ENCODE assay signal across 3 cellular contexts in genomic region chr5:150311015-150311692, GRCh38.
TF ChIP-seq lines count a peak whose summit lies in the region.

No MANE protein-coding gene starts in this region.

TF ChIP-seq in HepG2, 621 proteins besides CTCF, POLR2A, EP300 and RAD21 (continues in another document):
- TF ChIP-seq, protein P1, sequence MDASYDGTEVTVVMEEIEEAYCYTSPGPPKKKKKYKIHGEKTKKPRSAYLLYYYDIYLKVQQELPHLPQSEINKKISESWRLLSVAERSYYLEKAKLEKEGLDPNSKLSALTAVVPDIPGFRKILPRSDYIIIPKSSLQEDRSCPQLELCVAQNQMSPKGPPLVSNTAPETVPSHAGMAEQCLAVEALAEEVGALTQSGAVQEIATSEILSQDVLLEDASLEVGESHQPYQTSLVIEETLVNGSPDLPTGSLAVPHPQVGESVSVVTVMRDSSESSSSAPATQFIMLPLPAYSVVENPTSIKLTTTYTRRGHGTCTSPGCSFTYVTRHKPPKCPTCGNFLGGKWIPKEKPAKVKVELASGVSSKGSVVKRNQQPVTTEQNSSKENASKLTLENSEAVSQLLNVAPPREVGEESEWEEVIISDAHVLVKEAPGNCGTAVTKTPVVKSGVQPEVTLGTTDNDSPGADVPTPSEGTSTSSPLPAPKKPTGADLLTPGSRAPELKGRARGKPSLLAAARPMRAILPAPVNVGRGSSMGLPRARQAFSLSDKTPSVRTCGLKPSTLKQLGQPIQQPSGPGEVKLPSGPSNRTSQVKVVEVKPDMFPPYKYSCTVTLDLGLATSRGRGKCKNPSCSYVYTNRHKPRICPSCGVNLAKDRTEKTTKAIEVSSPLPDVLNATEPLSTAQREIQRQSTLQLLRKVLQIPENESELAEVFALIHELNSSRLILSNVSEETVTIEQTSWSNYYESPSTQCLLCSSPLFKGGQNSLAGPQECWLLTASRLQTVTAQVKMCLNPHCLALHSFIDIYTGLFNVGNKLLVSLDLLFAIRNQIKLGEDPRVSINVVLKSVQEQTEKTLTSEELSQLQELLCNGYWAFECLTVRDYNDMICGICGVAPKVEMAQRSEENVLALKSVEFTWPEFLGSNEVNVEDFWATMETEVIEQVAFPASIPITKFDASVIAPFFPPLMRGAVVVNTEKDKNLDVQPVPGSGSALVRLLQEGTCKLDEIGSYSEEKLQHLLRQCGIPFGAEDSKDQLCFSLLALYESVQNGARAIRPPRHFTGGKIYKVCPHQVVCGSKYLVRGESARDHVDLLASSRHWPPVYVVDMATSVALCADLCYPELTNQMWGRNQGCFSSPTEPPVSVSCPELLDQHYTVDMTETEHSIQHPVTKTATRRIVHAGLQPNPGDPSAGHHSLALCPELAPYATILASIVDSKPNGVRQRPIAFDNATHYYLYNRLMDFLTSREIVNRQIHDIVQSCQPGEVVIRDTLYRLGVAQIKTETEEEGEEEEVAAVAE (CRISPR knock-in tag; IDR thresholded peaks at IDR 0.05; ENCODE audit: borderline replicate concordance) = no peak
- TF ChIP-seq TOPORS (CRISPR knock-in tag; IDR thresholded peaks at IDR 0.05) = no peak
- TF ChIP-seq SMARCE1 (IDR thresholded peaks at IDR 0.05; ENCODE audit: borderline replicate concordance) = no peak
- TF ChIP-seq HMG20A (CRISPR knock-in tag; IDR thresholded peaks at IDR 0.05; ENCODE audit: borderline replicate concordance) = no peak
- no peak for TF ChIP-seq CEBPG (CRISPR knock-in tag; IDR thresholded peaks at IDR 0.05)
- no peak for TF ChIP-seq ZBTB33 (CRISPR knock-in tag; IDR thresholded peaks at IDR 0.05)
- no peak for TF ChIP-seq CREM (IDR thresholded peaks at IDR 0.05)
- TF ChIP-seq CREM (CRISPR knock-in tag; IDR thresholded peaks at IDR 0.05) = no peak
- TF ChIP-seq ZFP82 (CRISPR knock-in tag; IDR thresholded peaks at IDR 0.05; ENCODE audit: borderline replicate concordance) = no peak
- TF ChIP-seq ZNF563 (CRISPR knock-in tag; IDR thresholded peaks at IDR 0.05) = no peak

TF ChIP-seq in WTC11, 78 proteins besides CTCF, POLR2A, EP300 and RAD21:
- TF ChIP-seq, protein P2, sequence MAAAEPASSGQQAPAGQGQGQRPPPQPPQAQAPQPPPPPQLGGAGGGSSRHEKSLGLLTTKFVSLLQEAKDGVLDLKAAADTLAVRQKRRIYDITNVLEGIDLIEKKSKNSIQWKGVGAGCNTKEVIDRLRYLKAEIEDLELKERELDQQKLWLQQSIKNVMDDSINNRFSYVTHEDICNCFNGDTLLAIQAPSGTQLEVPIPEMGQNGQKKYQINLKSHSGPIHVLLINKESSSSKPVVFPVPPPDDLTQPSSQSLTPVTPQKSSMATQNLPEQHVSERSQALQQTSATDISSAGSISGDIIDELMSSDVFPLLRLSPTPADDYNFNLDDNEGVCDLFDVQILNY (CRISPR knock-in tag; IDR thresholded peaks at IDR 0.05) = no peak

TF ChIP-seq in HEK293T, 16 proteins besides CTCF, POLR2A, EP300 and RAD21:
- TF ChIP-seq TARDBP (IDR thresholded peaks at IDR 0.05) = no peak
- no peak for TF ChIP-seq BHLHE40 (IDR thresholded peaks at IDR 0.05; ENCODE audit: borderline replicate concordance)
- no peak for TF ChIP-seq NFRKB (IDR thresholded peaks at IDR 0.05)
- TF ChIP-seq L3MBTL2 (conservative IDR thresholded peaks at IDR 0.05) = no peak
- no peak for TF ChIP-seq SUZ12 (IDR thresholded peaks at IDR 0.05)
- TF ChIP-seq ELF4 (IDR thresholded peaks at IDR 0.05) = no peak
- no peak for TF ChIP-seq SP1 (IDR thresholded peaks at IDR 0.05)
TF ChIP-seq in HEK293T: peak in this region for 0.
